Comparison of ENCODE assay signal across 9 cellular contexts in genomic region chr2:38148501-38148900, GRCh38.
DNase-seq lines count a peak whose midpoint lies in the region; ATAC-seq and TF ChIP-seq lines count a peak whose summit lies in the region.
"Had no signal": no experiment of that assay in that cellular context is flagged by ENCODE, and none has a peak within 500 bp of the region (broad histone marks: within the 10 kb centered on the region; RNA-seq: fewer than 3 reads in every experiment).

No MANE protein-coding gene starts in this region.

- no peaks in the 10 kb centered on the region for H3K9me3 Mint-ChIP-seq in activated naive CD4-positive, alpha-beta T cell treated with anti-CD3 and anti-CD28 coated beads, Interleukin-2, amount 10 ng/mL, durations not matched to agents 7 days and 5 days
- H3K9me3 Mint-ChIP-seq in activated T-cell treated with anti-CD3 and anti-CD28 coated beads, Interleukin-2, amount 50 U/mL, for 4 hours: no peaks in the 10 kb centered on the region

- H3K27ac Mint-ChIP-seq in activated naive CD4-positive, alpha-beta T cell treated with anti-CD3 and anti-CD28 coated beads, Interleukin-2, amount 10 ng/mL, durations not matched to agents 7 days and 5 days: no peak overlapping the region

- peak overlapping the region; percentile 19; the same call in 1 of the 2 replicates for H2AFZ ChIP-seq in PC-9

- H3K4me3 ChIP-seq in PC-9 (no peak overlapping the region; the same call in 1 of the 2 replicates), fibroblast of pulmonary artery (replicated peaks; ENCODE audit: low read depth, low read length) (no peak overlapping the region), psoas muscle (no peak overlapping the region), MG63 (no peak overlapping the region)
- H3K4me3 ChIP-seq: GM12878 had no signal

- H4K20me1 ChIP-seq in PC-9 (ENCODE audit: insufficient read depth): no peaks in the 10 kb centered on the region

- no peak overlapping the region for H3K4me3 Mint-ChIP-seq in activated naive CD4-positive, alpha-beta T cell treated with anti-CD3 and anti-CD28 coated beads, Interleukin-2, amount 10 ng/mL, durations not matched to agents 7 days and 5 days
- H3K4me3 Mint-ChIP-seq in activated T-cell treated with anti-CD3 and anti-CD28 coated beads, Interleukin-2, amount 50 U/mL, for 4 hours: no peak overlapping the region

- H3K9me2 ChIP-seq in PC-9 (ENCODE audit: insufficient read depth): no peaks in the 10 kb centered on the region

- H3K9me3 ChIP-seq in PC-9 (ENCODE audit: insufficient read depth, low read depth): no peaks in the 10 kb centered on the region
- no peaks in the 10 kb centered on the region for H3K9me3 ChIP-seq in psoas muscle
- peaks cover under 1% of the 10 kb centered on the region; the same call in 1 of the 2 replicates for H3K9me3 ChIP-seq in MG63

- peak overlapping the region; percentile 75 for H3K4me2 ChIP-seq in PC-9

- TF ChIP-seq CTCF in PC-9 (conservative IDR thresholded peaks at IDR 0.05) (no peak), fibroblast of pulmonary artery (IDR thresholded peaks at IDR 0.05; ENCODE audit: low read length, missing control alignments) (no peak), psoas muscle (IDR thresholded peaks at IDR 0.05) (no peak)

- CTCF ChIA-PET in PC-9 (lab: Charles Lee): interaction anchor here (0.8 to 1.0 kb wide), 3 partner anchors 30 to 126 kb away, joined by 4 to 30 read pairs (median 5); no protein-coding TSS in a partner anchor
- CTCF ChIA-PET in activated naive CD4-positive, alpha-beta T cell treated with anti-CD3 and anti-CD28 coated beads, Interleukin-2, amount 10 ng/mL, durations not matched to agents 7 days and 5 days (lab: Charles Lee): no interaction called here

- H3K27me3 Mint-ChIP-seq in activated naive CD4-positive, alpha-beta T cell treated with anti-CD3 and anti-CD28 coated beads, Interleukin-2, amount 10 ng/mL, durations not matched to agents 7 days and 5 days: peaks cover 3% of the 10 kb centered on the region
- peaks cover 11% of the 10 kb centered on the region for H3K27me3 Mint-ChIP-seq in activated T-cell treated with anti-CD3 and anti-CD28 coated beads, Interleukin-2, amount 50 U/mL, for 4 hours (ENCODE audit: low read depth)

- intact Hi-C loops in PC-9 (cut with micrococcal nuclease; ENCODE audit: unreplicated experiment): no loop called here
- intact Hi-C loops in psoas muscle (cut with DNase I): no loop called here

- H3K4me1 ChIP-seq in PC-9 (replicated peaks; ENCODE audit: insufficient read depth) (peaks cover 58% of the 10 kb centered on the region), psoas muscle (no peaks in the 10 kb centered on the region)

- no peaks in the 10 kb centered on the region for H3K4me1 Mint-ChIP-seq in activated naive CD4-positive, alpha-beta T cell treated with anti-CD3 and anti-CD28 coated beads, Interleukin-2, amount 10 ng/mL, durations not matched to agents 7 days and 5 days
- H3K4me1 Mint-ChIP-seq in activated T-cell treated with anti-CD3 and anti-CD28 coated beads, Interleukin-2, amount 50 U/mL, for 4 hours (ENCODE audit: low read depth): peaks cover 2% of the 10 kb centered on the region

- no peaks in the 10 kb centered on the region for H3K79me2 ChIP-seq in PC-9 (ENCODE audit: low read depth)

- no TSS peak for BruUV-seq in PC-9 (replicated peaks; lab: Mats Ljungman, UMichigan)

- DNase-seq in H4 (ENCODE audit: low spot score) (peak; percentile 23), PC-9 (peak; percentile 64 to 98), fibroblast of pulmonary artery (ENCODE audit: low read depth) (peak; percentile 91), psoas muscle (no peak), MG63 (no peak), NCI-H526 (lab: John Stamatoyannopoulos, UW) (no peak)
- DNase-seq in activated naive CD4-positive, alpha-beta T cell treated with anti-CD3 and anti-CD28 coated beads, Interleukin-2, amount 10 ng/mL, durations not matched to agents 7 days and 5 days: no peak
- DNase-seq in activated T-cell treated with anti-CD3 and anti-CD28 coated beads, Interleukin-2, amount 50 U/mL, for 4 hours: no peak

- 58 to 68% (median 61%) methylated on average over 5 of the region's 5 CpGs for WGBS in psoas muscle, 3 donors

- H3K27me3 ChIP-seq in PC-9 (ENCODE audit: insufficient read depth, low read depth): no peaks in the 10 kb centered on the region
- H3K27me3 ChIP-seq in psoas muscle (ENCODE audit: insufficient read depth in 3 of 3, low read length in 2 of 3): no peaks in the 10 kb centered on the region
- H3K27me3 ChIP-seq in MG63: no peaks in the 10 kb centered on the region

- H3K27ac ChIP-seq in PC-9 (peak overlapping the region; percentile 96), psoas muscle (no peak overlapping the region)

- POLR2A ChIA-PET in PC-9 (lab: Charles Lee; ENCODE audit: unreplicated experiment): interaction anchor here (0.6 to 1.0 kb wide), 4 partner anchors 23 to 72 kb away, joined by 3 to 8 read pairs (median 4); no protein-coding TSS in a partner anchor

- H3K36me3 Mint-ChIP-seq in activated naive CD4-positive, alpha-beta T cell treated with anti-CD3 and anti-CD28 coated beads, Interleukin-2, amount 10 ng/mL, durations not matched to agents 7 days and 5 days: no peaks in the 10 kb centered on the region
- no peaks in the 10 kb centered on the region for H3K36me3 Mint-ChIP-seq in activated T-cell treated with anti-CD3 and anti-CD28 coated beads, Interleukin-2, amount 50 U/mL, for 4 hours (ENCODE audit: insufficient read depth)

- peaks cover 41% of the 10 kb centered on the region for H3F3A ChIP-seq in PC-9 (ENCODE audit: insufficient read depth, low read depth)

- H3K36me3 ChIP-seq in PC-9 (ENCODE audit: low read depth) (no peaks in the 10 kb centered on the region), psoas muscle (ENCODE audit: insufficient read depth in 1 of 2, low read depth in 1 of 2) (no peaks in the 10 kb centered on the region), MG63 (peaks cover 7% of the 10 kb centered on the region; the same call in 1 of the 2 replicates)

- ATAC-seq in psoas muscle: peak in 3 of 4 donors; percentile 28 to 65 (median 35)
- ATAC-seq in activated T-cell treated with anti-CD3 and anti-CD28 coated beads, Interleukin-2, amount 50 U/mL, for 4 hours: no peak
- ATAC-seq: GM12878 had no signal

Comparison
In these comparisons a context has a peak if more than half of its experiments do, and no peak if none do; other contexts are left out.
1. DNase-seq: peak in H4 (single experiment), PC-9 (2 of 2) and fibroblast of pulmonary artery (single experiment); none in psoas muscle (0 of 2), MG63 (single experiment), NCI-H526 (0 of 2), activated naive CD4-positive, alpha-beta T cell treated with anti-CD3 and anti-CD28 coated beads, Interleukin-2, amount 10 ng/mL, durations not matched to agents 7 days and 5 days (single experiment) and activated T-cell treated with anti-CD3 and anti-CD28 coated beads, Interleukin-2, amount 50 U/mL, for 4 hours (single experiment).
2. ATAC-seq: peak in psoas muscle (3 of 4); none in activated T-cell treated with anti-CD3 and anti-CD28 coated beads, Interleukin-2, amount 50 U/mL, for 4 hours (0 of 2).